15 cellular contexts compared by ENCODE assay signal in genomic region chr2:223026357-223027110, GRCh38. TPM values are rescaled to one million over a fixed set of nuclear protein-coding genes. Genes with fewer than 3 reads are reported as not detected.
A peak's percentile ranks its signal among the peaks of the same experiment; 100 is the strongest.
DNase-seq lines count a peak whose midpoint lies in the region; TF ChIP-seq lines count a peak whose summit lies in the region.
"Had no signal": no experiment of that assay in that cellular context is flagged by ENCODE, and none has a peak within 500 bp of the region (broad histone marks: within the 10 kb centered on the region; RNA-seq: fewer than 3 reads in every experiment).

No MANE protein-coding gene starts in this region.

- H3K36me3 Mint-ChIP-seq in activated naive CD8-positive, alpha-beta T cell treated with anti-CD3 and anti-CD28 coated beads for 36 hours, result no peaks in the 10 kb centered on the region
- H3K36me3 Mint-ChIP-seq: natural killer cell treated with Interleukin-12 subunit alpha and Interleukin-12 subunit beta and Interleukin-15 and Interleukin-18, amount 100 ng/mL, for 72 hours had no signal

- peaks cover 6% of the 10 kb centered on the region for H3F3A ChIP-seq in smooth muscle cell (ENCODE audit: low read depth)

- no peaks in the 10 kb centered on the region for H4K20me1 ChIP-seq in smooth muscle cell (ENCODE audit: low read depth)

- DNase-seq in SIG-M5 treated with dmso at 0.1 percent for 504 hours (lab: John Stamatoyannopoulos, UW; ENCODE audit: unreplicated experiment) (peak; percentile 6), SIG-M5 (lab: John Stamatoyannopoulos, UW) (no peak), NCI-H526 treated with DMSO at 0.1 percent for 48 hours (lab: John Stamatoyannopoulos, UW) (peak; percentile 19), dermis microvascular lymphatic vessel endothelial cell (ENCODE audit: low read depth in 2 of 2) (peak; percentile 5 to 52), smooth muscle cell (lab: John Stamatoyannopoulos, UW; ENCODE audit: unreplicated experiment) (no peak), activated T-cell treated with anti-CD3 and anti-CD28 coated beads for 4 hours (no peak), occipital lobe (lab: John Stamatoyannopoulos, UW) (no peak)
- DNase-seq in activated naive CD8-positive, alpha-beta T cell treated with anti-CD3 and anti-CD28 coated beads for 36 hours, result no peak
- DNase-seq: activated CD4-positive, alpha-beta T cell treated with anti-CD3 and anti-CD28 coated beads for 36 hours; caudate nucleus; DMS79 treated with DMSO at 0.1 percent for 48 hours; islet precursor cell; NCI-H524 treated with DMSO at 0.1 percent for 48 hours had no signal

- H3K27ac ChIP-seq in smooth muscle cell (ENCODE audit: low read depth), result no peak overlapping the region

- H3K9me3 ChIP-seq in smooth muscle cell (replicated peaks; ENCODE audit: low read depth), result no peaks in the 10 kb centered on the region

- WGBS in smooth muscle cell (ENCODE audit: low lambda C conversion rate), result 54% methylated on average over 5 of the region's 5 CpGs

- H3K9me3 Mint-ChIP-seq in activated naive CD8-positive, alpha-beta T cell treated with anti-CD3 and anti-CD28 coated beads for 36 hours, result no peaks in the 10 kb centered on the region
- H3K9me3 Mint-ChIP-seq: activated T-helper 1 cell treated with anti-CD3 and anti-CD28 coated beads, Interleukin-12 subunit alpha, Interleukin-12 subunit beta, Interleukin-2, Interleukin-4 antibody, amounts not matched to agents 30 ng/mL and 10 ng/mL and 1 ng/mL, durations not matched to agents 14 hours and 24 hours and 36 hours had no signal

- peaks cover 5% of the 10 kb centered on the region for H3K4me1 ChIP-seq in smooth muscle cell (ENCODE audit: low read depth)

- H2AFZ ChIP-seq in smooth muscle cell (ENCODE audit: low read depth), result peak overlapping the region; percentile 7

- no peaks in the 10 kb centered on the region for H3K36me3 ChIP-seq in smooth muscle cell (ENCODE audit: low read depth)

- H3K27me3 Mint-ChIP-seq in activated naive CD8-positive, alpha-beta T cell treated with anti-CD3 and anti-CD28 coated beads for 36 hours, result peaks cover 4% of the 10 kb centered on the region

- H3K4me3 ChIP-seq in smooth muscle cell, result no peak overlapping the region

- H3K79me2 ChIP-seq in smooth muscle cell (ENCODE audit: low read depth), result no peaks in the 10 kb centered on the region

- H3K4me1 Mint-ChIP-seq in activated naive CD8-positive, alpha-beta T cell treated with anti-CD3 and anti-CD28 coated beads for 36 hours, result no peaks in the 10 kb centered on the region
- H3K4me1 Mint-ChIP-seq: activated CD4-positive, alpha-beta T cell treated with anti-CD3 and anti-CD28 coated beads for 36 hours had no signal

- TF ChIP-seq CTCF in smooth muscle cell (IDR thresholded peaks at IDR 0.05; ENCODE audit: borderline replicate concordance, insufficient read depth, poor library complexity, severe bottlenecking), result no peak

- H3K4me3 Mint-ChIP-seq in activated naive CD8-positive, alpha-beta T cell treated with anti-CD3 and anti-CD28 coated beads for 36 hours, result no peak overlapping the region
- H3K4me3 Mint-ChIP-seq: activated CD4-positive, alpha-beta T cell treated with anti-CD3 and anti-CD28 coated beads for 36 hours; activated T-helper 1 cell treated with anti-CD3 and anti-CD28 coated beads, Interleukin-12 subunit alpha, Interleukin-12 subunit beta, Interleukin-2, Interleukin-4 antibody, amounts not matched to agents 30 ng/mL and 10 ng/mL and 1 ng/mL, durations not matched to agents 14 hours and 24 hours and 36 hours; natural killer cell treated with Interleukin-12 subunit alpha and Interleukin-12 subunit beta and Interleukin-15 and Interleukin-18, amount 100 ng/mL, for 72 hours had no signal

- no peak overlapping the region for H3K9ac ChIP-seq in smooth muscle cell (ENCODE audit: low read depth)

- H3K27ac Mint-ChIP-seq in activated naive CD8-positive, alpha-beta T cell treated with anti-CD3 and anti-CD28 coated beads for 36 hours, result no peak overlapping the region
- H3K27ac Mint-ChIP-seq: activated CD4-positive, alpha-beta T cell treated with anti-CD3 and anti-CD28 coated beads for 36 hours; activated T-helper 1 cell treated with anti-CD3 and anti-CD28 coated beads, Interleukin-12 subunit alpha, Interleukin-12 subunit beta, Interleukin-2, Interleukin-4 antibody, amounts not matched to agents 30 ng/mL and 10 ng/mL and 1 ng/mL, durations not matched to agents 14 hours and 24 hours and 36 hours; natural killer cell treated with Interleukin-12 subunit alpha and Interleukin-12 subunit beta and Interleukin-15 and Interleukin-18, amount 100 ng/mL, for 72 hours had no signal

- H3K4me2 ChIP-seq in smooth muscle cell, result no peak overlapping the region

- H3K27me3 ChIP-seq in smooth muscle cell (ENCODE audit: low read depth), result no peaks in the 10 kb centered on the region

RNA-seq across cellular contexts. Expression of gene KCNE4, which starts 25.5 kb away (rescaled TPM):
- total RNA-seq in dermis microvascular lymphatic vessel endothelial cell, result under 0.01 TPM in 1 of 2 replicates, not detected in the other
- 36.7 and 52.8 TPM in 2 replicates for total RNA-seq in smooth muscle cell
- polyA plus RNA-seq in smooth muscle cell, result 39.6 and 67.5 TPM in 2 replicates
- total RNA-seq in occipital lobe, result 3.7 TPM
- total RNA-seq in activated naive CD8-positive, alpha-beta T cell treated with anti-CD3 and anti-CD28 coated beads for 36 hours, result not detected
- total RNA-seq: activated CD4-positive, alpha-beta T cell treated with anti-CD3 and anti-CD28 coated beads for 36 hours; activated T-helper 1 cell treated with anti-CD3 and anti-CD28 coated beads, Interleukin-12 subunit alpha, Interleukin-12 subunit beta, Interleukin-2, Interleukin-4 antibody, amounts not matched to agents 30 ng/mL and 10 ng/mL and 1 ng/mL, durations not matched to agents 14 hours and 24 hours and 36 hours; natural killer cell treated with Interleukin-12 subunit alpha and Interleukin-12 subunit beta and Interleukin-15 and Interleukin-18, amount 100 ng/mL, for 72 hours had no signal

Comparison
In these comparisons a context has a peak if more than half of its experiments do, and no peak if none do; other contexts are left out.
1. DNase-seq: peak in SIG-M5 treated with dmso at 0.1 percent for 504 hours (single experiment), NCI-H526 treated with DMSO at 0.1 percent for 48 hours (single experiment) and dermis microvascular lymphatic vessel endothelial cell (2 of 2); none in SIG-M5 (single experiment), smooth muscle cell (single experiment), activated T-cell treated with anti-CD3 and anti-CD28 coated beads for 4 hours (single experiment), occipital lobe (single experiment) and activated naive CD8-positive, alpha-beta T cell treated with anti-CD3 and anti-CD28 coated beads for 36 hours (single experiment).